ENCODE assay signal across 29 cellular contexts in genomic region chr1:1198423-1199140, GRCh38. TPM values are rescaled to one million over a fixed set of nuclear protein-coding genes. Genes with fewer than 3 reads are reported as not detected.
DNase-seq lines count a peak whose midpoint lies in the region; TF ChIP-seq lines count a peak whose summit lies in the region.
"Had no signal": no experiment of that assay in that cellular context is flagged by ENCODE, and none has a peak within 500 bp of the region (broad histone marks: within the 10 kb centered on the region; RNA-seq: fewer than 3 reads in every experiment).

No MANE protein-coding gene starts in this region.

- H3K27ac Mint-ChIP-seq in activated naive CD4-positive, alpha-beta T cell treated with anti-CD3 and anti-CD28 coated beads, Interleukin-2, amount 50 U/mL, for 24 hours: peak overlapping the region; percentile 35
- H3K27ac Mint-ChIP-seq: nephron had no signal

- peaks cover 6% of the 10 kb centered on the region for H3K4me1 Mint-ChIP-seq in activated naive CD4-positive, alpha-beta T cell treated with anti-CD3 and anti-CD28 coated beads, Interleukin-2, amount 50 U/mL, for 24 hours
- H3K4me1 Mint-ChIP-seq: nephron had no signal

- no peak for DNase-seq in activated naive CD4-positive, alpha-beta T cell treated with anti-CD3 and anti-CD28 coated beads, Interleukin-2, amount 50 U/mL, for 16 hours
- peak; percentile 0 for DNase-seq in HK-2 (ENCODE audit: unreplicated experiment)
- DNase-seq in left ventricle myocardium inferior: peak; percentile 12
- peak; percentile 80 for DNase-seq in osteoblast (ENCODE audit: insufficient read length, low spot score, missing footprints)
- no peak for DNase-seq in NCI-H774 (lab: John Stamatoyannopoulos, UW)
- DNase-seq in NK-92 (lab: John Stamatoyannopoulos, UW; ENCODE audit: unreplicated experiment): no peak
- no peak for DNase-seq in GM20000 (ENCODE audit: low spot score)
- DNase-seq: activated CD4-positive, CD25-positive, alpha-beta regulatory T cell; activated gamma-delta T cell; cerebellar nuclear complex; DMS79 treated with DMSO at 0.1 percent for 48 hours; islet precursor cell; NCI-H1048; NCI-H1930; NCI-H345; NK-92 treated with Interleukin-12 subunit alpha and Interleukin-12 subunit beta, amount 100 ng/mL, for 24 hours; stimulated activated CD4-positive, alpha-beta T cell treated with anti-CD3 and anti-CD28 coated beads, Interleukin-4, amount 100 ng/mL, for 1 hour; stomach; trophoblast cell had no signal

- no peak for TF ChIP-seq CTCF in left ventricle myocardium inferior (IDR thresholded peaks at IDR 0.05; ENCODE audit: borderline replicate concordance)
- TF ChIP-seq CTCF in osteoblast (IDR thresholded peaks at IDR 0.05; ENCODE audit: extremely low read depth, low read depth, low read length): no peak
- TF ChIP-seq CTCF in GM20000 (IDR thresholded peaks at IDR 0.05; ENCODE audit: extremely low read depth, missing control alignments): no peak

- H3K4me1 ChIP-seq in left ventricle myocardium inferior (peaks cover 16% of the 10 kb centered on the region), osteoblast (ENCODE audit: insufficient read depth, low read length) (no peaks in the 10 kb centered on the region)

- no peaks in the 10 kb centered on the region for H4K20me1 ChIP-seq in osteoblast (ENCODE audit: insufficient read depth, low read length)

- H3K4me3 Mint-ChIP-seq in activated naive CD4-positive, alpha-beta T cell treated with anti-CD3 and anti-CD28 coated beads, Interleukin-2, amount 50 U/mL, for 24 hours: no peak overlapping the region
- H3K4me3 Mint-ChIP-seq: nephron had no signal

- H3K36me3 Mint-ChIP-seq in activated naive CD4-positive, alpha-beta T cell treated with anti-CD3 and anti-CD28 coated beads, Interleukin-2, amount 50 U/mL, for 24 hours: peaks cover 2% of the 10 kb centered on the region
- H3K36me3 Mint-ChIP-seq: CD4-positive, alpha-beta memory T cell had no signal

- H3K36me3 ChIP-seq in left ventricle myocardium inferior: no peaks in the 10 kb centered on the region
- no peaks in the 10 kb centered on the region for H3K36me3 ChIP-seq in osteoblast (ENCODE audit: insufficient read depth, low read length)
- H3K36me3 ChIP-seq: ascending aorta, Peyer's patch, stomach had no signal

- no peaks in the 10 kb centered on the region for H3K79me2 ChIP-seq in osteoblast (ENCODE audit: insufficient read depth, low read length)

- H3K4me3 ChIP-seq in left ventricle myocardium inferior (no peak overlapping the region), osteoblast (ENCODE audit: insufficient read depth, low read length) (no peak overlapping the region)
- H3K4me3 ChIP-seq: ascending aorta, Peyer's patch, stomach had no signal

- intact Hi-C loops in left ventricle myocardium inferior (cut with micrococcal nuclease): no loop called here

- no peak overlapping the region for H2AFZ ChIP-seq in osteoblast (ENCODE audit: low read length)

- H3K9me3 Mint-ChIP-seq in activated naive CD4-positive, alpha-beta T cell treated with anti-CD3 and anti-CD28 coated beads, Interleukin-2, amount 50 U/mL, for 24 hours: no peaks in the 10 kb centered on the region

- H3K27me3 ChIP-seq in left ventricle myocardium inferior (ENCODE audit: low read depth): peaks cover 26% of the 10 kb centered on the region
- no peaks in the 10 kb centered on the region for H3K27me3 ChIP-seq in osteoblast (ENCODE audit: insufficient read depth, low read length)
- H3K27me3 ChIP-seq: ascending aorta had no signal

- H3K27me3 Mint-ChIP-seq in activated naive CD4-positive, alpha-beta T cell treated with anti-CD3 and anti-CD28 coated beads, Interleukin-2, amount 50 U/mL, for 24 hours: no peaks in the 10 kb centered on the region
- H3K27me3 Mint-ChIP-seq: CD4-positive, alpha-beta memory T cell had no signal

- H3K9me3 ChIP-seq in left ventricle myocardium inferior (replicated peaks) (peaks cover 16% of the 10 kb centered on the region), osteoblast (ENCODE audit: low read depth, low read length) (no peaks in the 10 kb centered on the region)
- H3K9me3 ChIP-seq: ascending aorta had no signal

- no peak overlapping the region for H3K4me2 ChIP-seq in osteoblast (ENCODE audit: insufficient read depth, low read length)

- no peak overlapping the region for H3K27ac ChIP-seq in left ventricle myocardium inferior (replicated peaks)
- no peak overlapping the region for H3K27ac ChIP-seq in osteoblast (ENCODE audit: low read depth, low read length)
- H3K27ac ChIP-seq: ascending aorta, Peyer's patch, stomach had no signal

RNA-seq across cellular contexts. Expression of gene TNFRSF18, which starts 7.8 kb away (rescaled TPM):
- total RNA-seq in left ventricle myocardium inferior (not detected), osteoblast (0.29 TPM in 1 of 2 replicates, not detected in the other)
- total RNA-seq: ascending aorta, frontal cortex, H4, HT1080, SK-MEL-5 had no signal

RNA-seq across cellular contexts. Expression of gene TNFRSF4, which starts 15.4 kb away (rescaled TPM):
- total RNA-seq in left ventricle myocardium inferior (2.2 TPM), osteoblast (under 0.01 TPM in 1 of 2 replicates, not detected in the other)
- total RNA-seq: frontal cortex, H4, SK-MEL-5 had no signal

RNA-seq across cellular contexts. Expression of gene TTLL10, which starts 24.9 kb away (rescaled TPM):
- total RNA-seq in left ventricle myocardium inferior (not detected), osteoblast (not detected in 2 replicates)
- total RNA-seq: ascending aorta; CD4-positive, alpha-beta memory T cell; frontal cortex; H4; HT1080; SK-MEL-5; skeletal muscle tissue had no signal

RNA-seq across cellular contexts. Expression of gene SDF4, which starts 33.2 kb away (rescaled TPM):
- total RNA-seq in left ventricle myocardium inferior (114 TPM), osteoblast (136 and 151 TPM in 2 replicates)

RNA-seq across cellular contexts. Expression of gene B3GALT6, which starts 33.5 kb away (rescaled TPM):
- 7.9 TPM for total RNA-seq in left ventricle myocardium inferior
- total RNA-seq in osteoblast: 26.5 and 29.7 TPM in 2 replicates

Comparison
In these comparisons a context has a peak if more than half of its experiments do, and no peak if none do; other contexts are left out.
1. DNase-seq: peak in HK-2 (single experiment), left ventricle myocardium inferior (single experiment) and osteoblast (single experiment); none in activated naive CD4-positive, alpha-beta T cell treated with anti-CD3 and anti-CD28 coated beads, Interleukin-2, amount 50 U/mL, for 16 hours (single experiment), NCI-H774 (single experiment), NK-92 (single experiment) and GM20000 (single experiment).